ENCODE assay signal across 22 cellular contexts in genomic region chr12:74108729-74109128, GRCh38.
"Had no signal": no experiment of that assay in that cellular context is flagged by ENCODE, and none has a peak within 500 bp of the region (broad histone marks: within the 10 kb centered on the region; RNA-seq: fewer than 3 reads in every experiment).

No MANE protein-coding gene starts in this region.

- H3K27ac ChIP-seq: HL-60, KMS-11, SJSA1, SK-N-MC had no signal

- H3K4me3 ChIP-seq: SJSA1, SK-N-MC had no signal

- H3K27me3 ChIP-seq: SJSA1 had no signal

- FAIRE-seq: HTR-8/SVneo, RCC 7860 had no signal

- H3K4me1 ChIP-seq: SJSA1 had no signal

- DNase-seq: Kasumi-1, MM.1S, NCI-H1092 treated with DMSO at 0.1 percent for 48 hours, NCI-H1436 treated with DMSO at 0.1 percent for 48 hours, NCI-H1694, NCI-H187 treated with DMSO at 0.1 percent for 48 hours, NCI-H2029 treated with DMSO at 0.1 percent for 48 hours, NCI-H2171 treated with DMSO at 0.1 percent for 48 hours, NCI-H345, NCI-H446 treated with DMSO at 0.1 percent for 48 hours, NCI-H510A treated with DMSO at 0.1 percent for 48 hours, NCI-H526, NCI-H82, Right ventricle myocardium superior, RPMI8226, SIG-M5 had no signal

- H3K9me3 ChIP-seq: SJSA1 had no signal

- H3K36me3 ChIP-seq: SJSA1 had no signal
